8 cellular contexts compared by ENCODE assay signal in the genomic region with DNA sequence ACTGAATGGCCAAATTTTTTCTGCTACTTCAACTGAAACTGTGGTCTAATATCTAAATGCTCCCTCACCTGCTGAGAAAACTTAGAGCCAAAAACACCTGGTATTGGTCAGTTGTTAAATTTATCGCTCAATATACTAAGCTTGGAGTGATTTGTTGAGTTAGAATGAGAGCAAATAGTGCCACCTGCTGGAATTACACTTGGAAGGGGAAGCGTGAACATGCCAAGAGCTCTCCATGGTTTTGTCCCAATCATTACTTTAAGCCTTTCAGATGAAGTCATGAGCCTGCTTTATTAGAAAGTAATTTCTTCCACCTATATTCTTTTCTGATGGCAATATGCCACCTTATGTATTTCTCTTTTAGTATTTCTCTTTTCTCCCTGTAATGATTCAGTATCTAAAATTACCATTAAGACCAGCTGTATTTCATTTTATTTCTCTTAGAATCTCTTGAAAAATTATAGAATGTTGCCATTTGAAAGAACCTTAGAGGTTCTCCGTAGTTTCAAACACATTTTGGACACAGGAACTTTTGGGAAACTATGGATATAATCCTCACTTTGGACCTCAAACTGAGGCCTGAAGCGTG.
DNase-seq lines count a peak whose midpoint lies in the region; ATAC-seq and TF ChIP-seq lines count a peak whose summit lies in the region.

No MANE protein-coding gene starts in this region.

- no peaks in the 10 kb centered on the region for H3K79me2 ChIP-seq in OCI-LY7 (ENCODE audit: insufficient read depth, low read depth, low read length)

- no peaks in the 10 kb centered on the region for H4K20me1 ChIP-seq in OCI-LY7 (ENCODE audit: insufficient read depth, low read length)

- H3K9me3 ChIP-seq in OCI-LY7 (ENCODE audit: low read length) = no peaks in the 10 kb centered on the region

- no TSS peak for BruUV-seq in OCI-LY7 (replicated peaks; lab: Mats Ljungman, UMichigan)

- DNase-seq in NCI-H2171 treated with DMSO at 0.1 percent for 48 hours (lab: John Stamatoyannopoulos, UW) = peak; percentile 60
- DNase-seq in NCI-H2171 (lab: John Stamatoyannopoulos, UW) = no peak
- peak; percentile 21 for DNase-seq in HT1080 (ENCODE audit: low read depth)
- peak; percentile 27 for DNase-seq in OCI-LY7 (ENCODE audit: low spot score)
- DNase-seq in fibroblast of peridontal ligament (ENCODE audit: extremely low read depth) = peak; percentile 47
- peak; percentile 39 for DNase-seq in retina

- CTCF ChIA-PET in OCI-LY7 (lab: Charles Lee; ENCODE audit: unreplicated experiment) = no interaction called here

- TF ChIP-seq CTCF in OCI-LY7 (conservative IDR thresholded peaks at IDR 0.05; ENCODE audit: low read length) = peak; percentile 82

- H3K4me3 ChIP-seq in OCI-LY7 (ENCODE audit: low read depth, low read length, poor library complexity, severe bottlenecking) = no peak overlapping the region

- no peaks in the 10 kb centered on the region for H3K4me1 ChIP-seq in OCI-LY7 (ENCODE audit: insufficient read depth, low read length, poor library complexity, severe bottlenecking)

- H3K27ac ChIP-seq in OCI-LY7 (ENCODE audit: low read depth, low read length, poor library complexity, severe bottlenecking) = no peak overlapping the region

- intact Hi-C loops in OCI-LY7 (cut with micrococcal nuclease; ENCODE audit: unreplicated experiment) = no loop called here

- no peak for ATAC-seq in GM19467 (IDR thresholded peaks at IDR 0.05; ENCODE audit: unreplicated experiment)
- no peak for ATAC-seq in GM21529 (IDR thresholded peaks at IDR 0.05; ENCODE audit: unreplicated experiment)

- no peak overlapping the region for H2AFZ ChIP-seq in OCI-LY7 (ENCODE audit: low read length)

- POLR2A ChIA-PET in OCI-LY7 (lab: Charles Lee) = interaction anchor here (0.9 kb wide), 1 partner anchor 11 kb away, joined by 3 read pairs; no protein-coding TSS in a partner anchor

- H3K36me3 ChIP-seq in OCI-LY7 (ENCODE audit: insufficient read depth, low read length) = no peaks in the 10 kb centered on the region

- no peak overlapping the region for H3K4me2 ChIP-seq in OCI-LY7 (ENCODE audit: low read length)

- H3K9me2 ChIP-seq in OCI-LY7 (ENCODE audit: insufficient read depth, low read length) = no peaks in the 10 kb centered on the region
